1 cellular context compared by ENCODE assay signal in genomic region chr4:30744386-30744785, GRCh38.
TF ChIP-seq lines count a peak whose summit lies in the region.

No MANE protein-coding gene starts in this region.

TF ChIP-seq in IMR-90, 13 proteins besides CTCF, POLR2A, EP300 and RAD21 (continued from another document):
- TF ChIP-seq MAFK (IDR thresholded peaks at IDR 0.05; ENCODE audit: low read depth, low read length) (no peak), BHLHE40 (IDR thresholded peaks at IDR 0.05; ENCODE audit: low read depth, low read length) (no peak), MXI1 (IDR thresholded peaks at IDR 0.05; ENCODE audit: borderline replicate concordance, low read depth, low read length) (no peak), FOS (IDR thresholded peaks at IDR 0.05; ENCODE audit: low read depth, low read length) (no peak)
